ENCODE assay signal across 18 cellular contexts in genomic region chr15:72174551-72175165, GRCh38. TPM values are rescaled to one million over a fixed set of nuclear protein-coding genes. Genes with fewer than 3 reads are reported as not detected.
DNase-seq lines count a peak whose midpoint lies in the region; ATAC-seq, FAIRE-seq and TF ChIP-seq lines count a peak whose summit lies in the region.
"Had no signal": no experiment of that assay in that cellular context is flagged by ENCODE, and none has a peak within 500 bp of the region (broad histone marks: within the 10 kb centered on the region; RNA-seq: fewer than 3 reads in every experiment).

No MANE protein-coding gene starts in this region.

- peaks cover 12% of the 10 kb centered on the region for H3K4me1 Mint-ChIP-seq in WTC11
- H3K4me1 Mint-ChIP-seq in stimulated activated effector memory CD8-positive, alpha-beta T cell treated with anti-CD3 and anti-CD28 coated beads, Interleukin-12 subunit alpha, Interleukin-12 subunit beta, amount 100 ng/mL, for 72 hours, result peaks cover 7% of the 10 kb centered on the region
- H3K4me1 Mint-ChIP-seq: CD4-positive, CD25-positive, alpha-beta regulatory T cell had no signal

- 33 to 44% methylated on average over 5 of the region's 5 CpGs for WGBS in pancreas, 2 donors

- H3K4me3 Mint-ChIP-seq in WTC11, result no peak overlapping the region
- H3K4me3 Mint-ChIP-seq in stimulated activated effector memory CD8-positive, alpha-beta T cell treated with anti-CD3 and anti-CD28 coated beads, Interleukin-12 subunit alpha, Interleukin-12 subunit beta, amount 100 ng/mL, for 72 hours, result no peak overlapping the region
- H3K4me3 Mint-ChIP-seq: CD4-positive, CD25-positive, alpha-beta regulatory T cell; GM23338 had no signal

- TF ChIP-seq CTCF in WTC11 (IDR thresholded peaks at IDR 0.05) (no peak), pancreas (IDR thresholded peaks at IDR 0.05) (no peak)

- no peak for FAIRE-seq in pancreas (lab: Jason Lieb, UNC)
- FAIRE-seq: HepG2 had no signal

- H3K9me3 Mint-ChIP-seq in WTC11, result no peaks in the 10 kb centered on the region
- no peaks in the 10 kb centered on the region for H3K9me3 Mint-ChIP-seq in stimulated activated effector memory CD8-positive, alpha-beta T cell treated with anti-CD3 and anti-CD28 coated beads, Interleukin-12 subunit alpha, Interleukin-12 subunit beta, amount 100 ng/mL, for 72 hours
- H3K9me3 Mint-ChIP-seq: GM23338 had no signal

- DNase-seq in WTC11 (ENCODE audit: low spot score) (no peak), mesenteric fat pad (ENCODE audit: low spot score) (peak; percentile 75), NCI-H187 (lab: John Stamatoyannopoulos, UW) (no peak), A172 (ENCODE audit: low spot score) (no peak), pancreas (no peak)
- DNase-seq in stimulated activated effector memory CD8-positive, alpha-beta T cell treated with anti-CD3 and anti-CD28 coated beads, Interleukin-12 subunit alpha, Interleukin-12 subunit beta, amount 100 ng/mL, for 72 hours (ENCODE audit: low spot score in 2 of 2), result no peak
- DNase-seq: Caco-2; CD4-positive, CD25-positive, alpha-beta regulatory T cell; KG1; MG63; NCI-H1092 treated with DMSO at 0.1 percent for 48 hours; NCI-H345; NCI-H526 treated with DMSO at 0.1 percent for 48 hours had no signal

- H3K4me1 ChIP-seq in pancreas, result no peaks in the 10 kb centered on the region
- H3K4me1 ChIP-seq: SJSA1 had no signal

- CTCF ChIA-PET in WTC11 (lab: Charles Lee), result interaction anchor here (0.6 to 3.3 kb wide), 2 partner anchors 18 to 21 kb away, joined by 4 to 8 read pairs; no protein-coding TSS in a partner anchor

- intact Hi-C loops in pancreas (cut with DNase I), result no loop called here

- POLR2A ChIA-PET in WTC11 (lab: Charles Lee), result no interaction called here

- H3K27me3 ChIP-seq in pancreas, result no peaks in the 10 kb centered on the region
- H3K27me3 ChIP-seq: MG63, SJSA1 had no signal

- H3K27ac ChIP-seq in KOPT-K1 (ENCODE audit: low read depth, low read length, poor library complexity, severe bottlenecking) (peak overlapping the region; percentile 3), pancreas (no peak overlapping the region)
- H3K27ac ChIP-seq: SJSA1 had no signal

- H3K27ac Mint-ChIP-seq in WTC11, result peak overlapping the region; percentile 20
- no peak overlapping the region for H3K27ac Mint-ChIP-seq in stimulated activated effector memory CD8-positive, alpha-beta T cell treated with anti-CD3 and anti-CD28 coated beads, Interleukin-12 subunit alpha, Interleukin-12 subunit beta, amount 100 ng/mL, for 72 hours
- H3K27ac Mint-ChIP-seq: GM23338 had no signal

- H3K36me3 Mint-ChIP-seq in WTC11, result no peaks in the 10 kb centered on the region
- H3K36me3 Mint-ChIP-seq in stimulated activated effector memory CD8-positive, alpha-beta T cell treated with anti-CD3 and anti-CD28 coated beads, Interleukin-12 subunit alpha, Interleukin-12 subunit beta, amount 100 ng/mL, for 72 hours, result no peaks in the 10 kb centered on the region
- H3K36me3 Mint-ChIP-seq: CD4-positive, CD25-positive, alpha-beta regulatory T cell had no signal

- no peak overlapping the region for H3K4me3 ChIP-seq in pancreas
- H3K4me3 ChIP-seq: GM23338, MG63, SJSA1 had no signal

- ATAC-seq in WTC11 (no peak), GM19328 (IDR thresholded peaks at IDR 0.05; ENCODE audit: unreplicated experiment) (no peak), pancreas (no peak)
- peak; percentile 22 for ATAC-seq in stimulated activated effector memory CD8-positive, alpha-beta T cell treated with anti-CD3 and anti-CD28 coated beads, Interleukin-12 subunit alpha, Interleukin-12 subunit beta, amount 100 ng/mL, for 72 hours
- ATAC-seq: GM23338, HepG2 had no signal

- H3K27me3 Mint-ChIP-seq in WTC11 (ENCODE audit: low read depth), result no peaks in the 10 kb centered on the region; the same call in 1 of the 2 replicates

- H3K9me3 ChIP-seq in KOPT-K1 (ENCODE audit: insufficient read depth, low read length, poor library complexity, severe bottlenecking) (no peaks in the 10 kb centered on the region), pancreas (no peaks in the 10 kb centered on the region)
- H3K9me3 ChIP-seq: Caco-2, MG63, SJSA1 had no signal

- H3K36me3 ChIP-seq in KOPT-K1 (ENCODE audit: insufficient read depth, low read length) (no peaks in the 10 kb centered on the region), pancreas (no peaks in the 10 kb centered on the region)
- H3K36me3 ChIP-seq: MG63, SJSA1 had no signal

TF ChIP-seq in WTC11, 78 proteins besides CTCF, POLR2A, EP300 and RAD21:
- TF ChIP-seq ZNF317 (CRISPR knock-in tag; IDR thresholded peaks at IDR 0.05; ENCODE audit: borderline replicate concordance, low read depth) (no peak), GRHL2 (CRISPR knock-in tag; IDR thresholded peaks at IDR 0.05; ENCODE audit: insufficient replicate concordance, severe bottlenecking) (no peak), ZNF671 (CRISPR knock-in tag; IDR thresholded peaks at IDR 0.05) (no peak), RORB (CRISPR knock-in tag; IDR thresholded peaks at IDR 0.05) (no peak), RELA (CRISPR knock-in tag; IDR thresholded peaks at IDR 0.05; ENCODE audit: borderline replicate concordance) (no peak), AFF4 (CRISPR knock-in tag; IDR thresholded peaks at IDR 0.05; ENCODE audit: borderline replicate concordance) (no peak), FOXP1 (CRISPR knock-in tag; IDR thresholded peaks at IDR 0.05; ENCODE audit: borderline replicate concordance) (no peak)

RNA-seq across cellular contexts. Expression of gene GRAMD2A, which starts 22.9 kb away (rescaled TPM):
- total RNA-seq in WTC11 (2021) (1.8 to 2.6 TPM (median 1.9 TPM) in 3 replicates), mesenteric fat pad (not detected), pancreas (under 1 TPM in 1 of 6 donors, not detected in 5; 0.19 TPM)
- 3.2 TPM in 1 of 2 replicates, not detected in the other for total RNA-seq in A172 (2014; rRNA removed; shearing (Covaris generic))
- under 1 TPM in 1 of 2 donors, not detected in 1; 0.28 TPM for polyA plus RNA-seq in pancreas
- total RNA-seq: CD4-positive, CD25-positive, alpha-beta regulatory T cell; HepG2; SJSA1 had no signal
- polyA plus RNA-seq: CD4-positive, CD25-positive, alpha-beta regulatory T cell had no signal

RNA-seq across cellular contexts. Expression of gene PKM, which starts 56.3 kb away (rescaled TPM):
- total RNA-seq in WTC11 (2021) (858 to 1,399 TPM (median 1,351 TPM) in 3 replicates), mesenteric fat pad (414 TPM), pancreas (100 to 1,000 TPM in 3 of 6 donors, 10 to 100 TPM in 3; 61.8 to 219 (median 110) TPM)
- 2,848 and 2,886 TPM in 2 replicates for total RNA-seq in A172 (2014; rRNA removed; shearing (Covaris generic))
- 100 to 1,000 TPM in 1 of 2 donors, 10 to 100 TPM in 1; 67.2 to 140 TPM for polyA plus RNA-seq in pancreas

RNA-seq across cellular contexts. Expression of gene SENP8, which starts 56.5 kb away (rescaled TPM):
- total RNA-seq in WTC11 (2021), result 6.0 to 6.8 TPM (median 6.3 TPM) in 3 replicates
- total RNA-seq in mesenteric fat pad, result 1.5 TPM
- 1.3 and 1.8 TPM in 2 replicates for total RNA-seq in A172 (2014; rRNA removed; shearing (Covaris generic))
- total RNA-seq in pancreas, result 1 to 10 TPM in 5 of 6 donors, under 1 TPM in 1; 0.65 to 2.2 (median 1.6) TPM
- 1 to 10 TPM in 1 of 2 donors, under 1 TPM in 1; 0.49 to 1.4 TPM for polyA plus RNA-seq in pancreas

RNA-seq across cellular contexts. Expression of gene MYO9A, which starts 56.7 kb away (rescaled TPM):
- total RNA-seq in WTC11 (2021), result 23.5 to 25.1 TPM (median 24.6 TPM) in 3 replicates
- total RNA-seq in mesenteric fat pad, result 47.1 TPM
- 14.9 and 18.4 TPM in 2 replicates for total RNA-seq in A172 (2014; rRNA removed; shearing (Covaris generic))
- total RNA-seq in pancreas, result 10 to 100 TPM in 2 of 6 donors, 1 to 10 TPM in 4; 6.6 to 21.0 (median 9.1) TPM
- polyA plus RNA-seq in pancreas, result 1 to 10 TPM; 1.2 to 1.8 TPM
